ENCODE assay signal across 1 cellular context in the genomic region with DNA sequence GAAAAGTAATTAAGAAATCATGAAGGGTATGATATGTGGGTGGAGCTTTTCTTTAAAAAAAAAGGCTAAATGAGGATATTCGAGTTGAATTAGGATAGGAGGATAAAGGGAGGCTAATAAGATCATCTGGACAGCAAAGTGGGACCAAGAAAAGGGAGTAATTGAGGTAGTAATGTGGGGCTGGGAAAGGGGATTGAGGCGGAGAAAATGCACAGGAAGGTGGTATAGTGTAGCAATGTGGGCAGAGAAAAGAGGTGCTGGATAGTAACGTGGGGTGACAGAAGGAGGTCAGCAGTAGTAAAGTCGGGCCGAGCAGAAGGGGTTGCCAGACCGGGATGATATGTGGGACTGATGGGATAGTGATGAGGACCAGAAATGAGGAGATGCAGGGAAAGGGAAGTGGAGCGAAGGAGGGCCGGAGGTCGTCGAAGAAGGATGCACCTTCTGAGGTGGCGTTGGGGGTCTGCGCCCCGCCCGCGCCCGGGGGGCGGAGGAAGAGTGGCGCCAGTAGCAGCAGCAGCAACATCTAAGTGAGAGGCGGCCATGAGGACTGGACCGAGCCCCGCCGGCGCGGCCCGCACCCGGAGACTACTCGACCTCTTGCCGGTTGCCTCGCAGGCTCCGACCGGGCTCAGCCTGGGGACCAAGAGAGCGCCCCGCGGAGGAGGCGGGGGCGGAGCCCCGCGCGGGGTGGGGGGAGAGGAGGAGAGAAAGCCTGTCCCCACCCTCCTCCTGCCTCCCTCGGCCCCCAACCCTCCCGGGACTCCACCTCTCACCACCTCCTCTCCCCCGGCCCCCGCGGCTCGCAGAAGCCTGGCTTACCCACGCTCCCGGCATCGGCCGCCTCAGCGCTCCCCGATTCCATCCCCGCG.
TF ChIP-seq lines count a peak whose summit lies in the region.

No MANE protein-coding gene starts in this region.

TF ChIP-seq in liver, 16 proteins besides CTCF, POLR2A, EP300 and RAD21 (continued from another document):
- TF ChIP-seq, protein P1, sequence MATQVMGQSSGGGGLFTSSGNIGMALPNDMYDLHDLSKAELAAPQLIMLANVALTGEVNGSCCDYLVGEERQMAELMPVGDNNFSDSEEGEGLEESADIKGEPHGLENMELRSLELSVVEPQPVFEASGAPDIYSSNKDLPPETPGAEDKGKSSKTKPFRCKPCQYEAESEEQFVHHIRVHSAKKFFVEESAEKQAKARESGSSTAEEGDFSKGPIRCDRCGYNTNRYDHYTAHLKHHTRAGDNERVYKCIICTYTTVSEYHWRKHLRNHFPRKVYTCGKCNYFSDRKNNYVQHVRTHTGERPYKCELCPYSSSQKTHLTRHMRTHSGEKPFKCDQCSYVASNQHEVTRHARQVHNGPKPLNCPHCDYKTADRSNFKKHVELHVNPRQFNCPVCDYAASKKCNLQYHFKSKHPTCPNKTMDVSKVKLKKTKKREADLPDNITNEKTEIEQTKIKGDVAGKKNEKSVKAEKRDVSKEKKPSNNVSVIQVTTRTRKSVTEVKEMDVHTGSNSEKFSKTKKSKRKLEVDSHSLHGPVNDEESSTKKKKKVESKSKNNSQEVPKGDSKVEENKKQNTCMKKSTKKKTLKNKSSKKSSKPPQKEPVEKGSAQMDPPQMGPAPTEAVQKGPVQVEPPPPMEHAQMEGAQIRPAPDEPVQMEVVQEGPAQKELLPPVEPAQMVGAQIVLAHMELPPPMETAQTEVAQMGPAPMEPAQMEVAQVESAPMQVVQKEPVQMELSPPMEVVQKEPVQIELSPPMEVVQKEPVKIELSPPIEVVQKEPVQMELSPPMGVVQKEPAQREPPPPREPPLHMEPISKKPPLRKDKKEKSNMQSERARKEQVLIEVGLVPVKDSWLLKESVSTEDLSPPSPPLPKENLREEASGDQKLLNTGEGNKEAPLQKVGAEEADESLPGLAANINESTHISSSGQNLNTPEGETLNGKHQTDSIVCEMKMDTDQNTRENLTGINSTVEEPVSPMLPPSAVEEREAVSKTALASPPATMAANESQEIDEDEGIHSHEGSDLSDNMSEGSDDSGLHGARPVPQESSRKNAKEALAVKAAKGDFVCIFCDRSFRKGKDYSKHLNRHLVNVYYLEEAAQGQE (IDR thresholded peaks at IDR 0.05): no peak
- no peak for TF ChIP-seq HNF4G (IDR thresholded peaks at IDR 0.05)
- no peak for TF ChIP-seq HNF4A (conservative IDR thresholded peaks at IDR 0.05)
- TF ChIP-seq RXRA (IDR thresholded peaks at IDR 0.05): no peak
- no peak for TF ChIP-seq FOXA1 (IDR thresholded peaks at IDR 0.05)
- TF ChIP-seq NR2F2 (IDR thresholded peaks at IDR 0.05): no peak
- no peak for TF ChIP-seq YY1 (IDR thresholded peaks at IDR 0.05)
- no peak for TF ChIP-seq EGR1 (IDR thresholded peaks at IDR 0.05; ENCODE audit: low read depth in 2 of 2)
